8 cellular contexts compared by ENCODE assay signal in the genomic region with DNA sequence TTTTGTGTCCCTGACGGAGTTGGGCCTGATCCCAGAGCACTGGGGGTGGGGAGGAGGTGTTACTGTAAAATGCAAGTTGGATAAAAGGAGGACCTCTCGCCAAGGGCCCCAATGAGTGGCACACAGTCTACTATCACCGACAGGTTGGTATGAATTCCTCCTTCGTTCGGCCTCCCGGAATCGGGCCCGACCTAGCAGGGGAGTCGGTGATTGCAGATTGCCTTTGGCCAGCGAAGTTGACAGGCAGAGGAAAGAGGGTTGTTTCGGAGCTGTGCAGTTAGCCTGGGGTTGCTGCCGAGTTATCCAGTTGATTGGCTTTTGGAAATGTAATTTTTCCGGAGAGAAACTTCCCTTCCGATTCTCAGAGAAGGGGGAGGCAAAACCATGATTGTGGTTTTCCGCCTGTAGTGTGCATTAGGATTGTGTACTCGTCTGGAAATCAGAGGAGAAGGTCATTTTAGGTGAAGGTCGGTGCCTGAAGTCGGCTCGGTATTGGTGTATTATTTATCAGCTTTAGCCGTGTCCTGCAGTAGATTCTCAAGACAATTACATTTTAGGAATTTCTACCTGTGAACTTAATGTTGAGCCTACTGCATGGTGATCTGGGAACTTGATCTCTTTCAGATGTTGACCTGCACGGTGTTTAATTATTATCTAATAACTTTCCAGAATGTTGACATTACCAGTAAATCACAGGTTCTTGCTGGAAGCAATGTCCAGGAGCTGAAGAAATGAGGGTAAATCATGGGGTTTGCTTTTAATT. TPM values are rescaled to one million over a fixed set of nuclear protein-coding genes. Genes with fewer than 3 reads are reported as not detected.
DNase-seq lines count a peak whose midpoint lies in the region; ATAC-seq, FAIRE-seq and TF ChIP-seq lines count a peak whose summit lies in the region.

No MANE protein-coding gene starts in this region.

- TF ChIP-seq CTCF in psoas muscle (IDR thresholded peaks at IDR 0.05): no peak

- 1% methylated on average over 21 of the region's 21 CpGs for WGBS in psoas muscle, 3 donors

- H3K27ac Mint-ChIP-seq in activated naive CD4-positive, alpha-beta T cell treated with anti-CD3 and anti-CD28 coated beads, Interleukin-2, amount 50 U/mL, for 72 hours: peak overlapping the region; percentile 73 to 91

- no peaks in the 10 kb centered on the region for H3K36me3 ChIP-seq in psoas muscle (ENCODE audit: insufficient read depth in 1 of 2, low read depth in 1 of 2)

- H3K9me3 ChIP-seq in psoas muscle: no peaks in the 10 kb centered on the region

- H3K27me3 ChIP-seq in psoas muscle (ENCODE audit: insufficient read depth in 3 of 3, low read length in 2 of 3): no peaks in the 10 kb centered on the region

- peak overlapping the region; percentile 96 for H3K4me3 ChIP-seq in psoas muscle

- FAIRE-seq in GM18507 (lab: Jason Lieb, UNC): peak; percentile 15

- H3K36me3 Mint-ChIP-seq in activated naive CD4-positive, alpha-beta T cell treated with anti-CD3 and anti-CD28 coated beads, Interleukin-2, amount 50 U/mL, for 72 hours: peaks cover 10 to 11% of the 10 kb centered on the region in 2 donors

- DNase-seq in GM18507 (ENCODE audit: extremely low spot score, insufficient read length, low read depth): no peak
- peak; percentile 36 for DNase-seq in NCI-H1105 (lab: John Stamatoyannopoulos, UW)
- DNase-seq in activated naive CD4-positive, alpha-beta T cell treated with anti-CD3 and anti-CD28 coated beads, Interleukin-2, amount 50 U/mL, for 72 hours (ENCODE audit: low spot score in 2 of 2): peak in 1 of 2 donors; percentile 12
- peak; percentile 37 for DNase-seq in left cardiac atrium
- peak; percentile 33 to 68 for DNase-seq in psoas muscle
- no peak for DNase-seq in activated CD4-positive, CD25-positive, alpha-beta regulatory T cell treated with anti-CD3 and anti-CD28 coated beads, Interleukin-2, amount 50 U/mL, for 72 hours

- peaks cover 0 to 3% of the 10 kb centered on the region in 2 donors for H3K9me3 Mint-ChIP-seq in activated naive CD4-positive, alpha-beta T cell treated with anti-CD3 and anti-CD28 coated beads, Interleukin-2, amount 50 U/mL, for 72 hours

- ATAC-seq in activated naive CD4-positive, alpha-beta T cell treated with anti-CD3 and anti-CD28 coated beads, Interleukin-2, amount 50 U/mL, for 72 hours: no peak
- ATAC-seq in left cardiac atrium (peak; percentile 5 to 7), psoas muscle (peak in 3 of 4 donors; percentile 3 to 22 (median 7)), HG02981 (IDR thresholded peaks at IDR 0.05; ENCODE audit: unreplicated experiment) (no peak), GM21619 (IDR thresholded peaks at IDR 0.05; ENCODE audit: unreplicated experiment) (no peak)

- peaks cover 42% of the 10 kb centered on the region for H3K4me1 ChIP-seq in psoas muscle

- intact Hi-C loops in left cardiac atrium (cut with DNase I): loop anchor here (5.0 to 10.0 kb wide), 3 partner anchors 87 to 137 kb away; no protein-coding TSS in a partner anchor
- intact Hi-C loops in psoas muscle (cut with DNase I): loop anchor here (2.0 to 5.0 kb wide), 3 partner anchors 63 to 95 kb away; no protein-coding TSS in a partner anchor

- peak overlapping the region; percentile 98 for H3K27ac ChIP-seq in psoas muscle

RNA-seq across cellular contexts. Expression of a gene that starts 1.1 kb away (rescaled TPM):
- 10 to 100 TPM; 11.2 to 14.2 TPM for total RNA-seq in activated naive CD4-positive, alpha-beta T cell treated with anti-CD3 and anti-CD28 coated beads, Interleukin-2, amount 50 U/mL, for 72 hours
- total RNA-seq in left cardiac atrium: 10 to 100 TPM; 76.4 to 92.3 TPM
- total RNA-seq in psoas muscle: 100 to 1,000 TPM in 1 of 4 donors, 10 to 100 TPM in 3; 45.6 to 102 (median 76.1) TPM
- 10 to 100 TPM; 14.8 to 40.0 (median 15.7) TPM for polyA plus RNA-seq in psoas muscle

RNA-seq across cellular contexts. Expression of a gene that starts 12.2 kb away (rescaled TPM):
- 1 to 10 TPM in 1 of 2 donors, not detected in 1; 1.2 TPM for total RNA-seq in activated naive CD4-positive, alpha-beta T cell treated with anti-CD3 and anti-CD28 coated beads, Interleukin-2, amount 50 U/mL, for 72 hours
- total RNA-seq in left cardiac atrium (10 to 100 TPM; 14.1 to 15.6 TPM), psoas muscle (1 to 10 TPM in 2 of 4 donors, under 1 TPM in 2; 0.53 to 2.5 (median 1.4) TPM)
- under 1 TPM; 0.39 to 0.94 (median 0.48) TPM for polyA plus RNA-seq in psoas muscle

Comparison
In these comparisons a context has a peak if more than half of its experiments do, and no peak if none do; other contexts are left out.
1. DNase-seq: peak in NCI-H1105 (single experiment), left cardiac atrium (single experiment) and psoas muscle (2 of 2); none in GM18507 (single experiment) and activated CD4-positive, CD25-positive, alpha-beta regulatory T cell treated with anti-CD3 and anti-CD28 coated beads, Interleukin-2, amount 50 U/mL, for 72 hours (single experiment).
2. ATAC-seq: peak in left cardiac atrium (2 of 2) and psoas muscle (3 of 4); none in activated naive CD4-positive, alpha-beta T cell treated with anti-CD3 and anti-CD28 coated beads, Interleukin-2, amount 50 U/mL, for 72 hours (0 of 2), HG02981 (single experiment) and GM21619 (single experiment).
3. RNA of a gene that starts 12.2 kb away (total RNA-seq): 14.1 to 15.6 TPM in left cardiac atrium; 0.53 to 2.5 TPM in psoas muscle and 1.2 TPM in activated naive CD4-positive, alpha-beta T cell treated with anti-CD3 and anti-CD28 coated beads, Interleukin-2, amount 50 U/mL, for 72 hours; every median in the first group is over 4 times any median in the second.